Comparison of ENCODE assay signal across 1 cellular context in the genomic region with DNA sequence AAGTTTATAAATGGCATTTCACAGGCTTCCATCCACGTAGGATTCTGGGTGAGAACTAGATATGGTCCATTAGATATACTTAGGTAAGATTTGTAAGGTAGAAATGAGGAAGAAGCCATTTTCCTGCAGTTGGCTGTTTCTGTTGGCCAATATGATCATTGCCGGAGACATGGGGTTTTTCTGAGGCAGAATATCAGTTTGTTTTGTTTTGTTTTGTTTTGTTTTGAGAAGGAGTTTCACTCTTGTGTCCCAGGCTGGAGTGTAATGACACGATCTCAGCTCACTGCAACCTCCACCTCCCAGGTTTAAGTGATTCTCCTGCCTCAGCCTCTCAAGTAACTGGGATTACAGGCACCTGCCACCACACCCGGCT.
TF ChIP-seq lines count a peak whose summit lies in the region.

No MANE protein-coding gene starts in this region.

TF ChIP-seq in K562, 482 proteins besides CTCF, POLR2A, EP300 and RAD21 (continued from another document):
- TF ChIP-seq ZHX1 (conservative IDR thresholded peaks at IDR 0.05; ENCODE audit: low read length) (no peak), ZNF280A (IDR thresholded peaks at IDR 0.05; ENCODE audit: low read depth, partially characterized antibody) (no peak)
TF ChIP-seq in K562: peak in this region for 0.
